Comparison of ENCODE assay signal across 15 cellular contexts in the genomic region with DNA sequence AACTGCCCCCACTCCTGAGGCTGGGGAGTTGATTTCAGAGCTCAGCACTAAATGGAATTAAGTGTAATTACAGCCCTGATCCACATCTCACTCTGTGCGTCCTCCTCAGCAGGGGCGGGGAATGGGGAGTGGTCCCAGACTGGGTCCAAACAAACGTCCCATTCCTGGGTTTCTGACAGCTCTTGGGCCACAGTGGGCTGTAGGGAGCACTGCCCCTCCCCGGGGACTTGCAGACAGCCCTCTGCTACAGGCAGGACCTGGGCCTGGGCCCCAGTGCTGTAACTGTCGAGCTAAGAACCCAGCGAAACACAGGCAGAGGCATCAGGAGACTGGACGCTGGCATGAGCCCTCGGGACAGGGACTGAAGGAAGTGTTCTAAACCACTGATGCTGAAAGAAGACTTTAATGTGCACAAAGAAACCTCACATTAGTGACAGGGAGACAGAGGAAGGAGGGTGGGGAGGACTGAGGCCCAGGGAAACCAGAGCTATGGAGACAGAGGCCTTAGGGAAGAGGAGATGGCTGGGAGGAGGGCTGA. TPM values are rescaled to one million over a fixed set of nuclear protein-coding genes. Genes with fewer than 3 reads are reported as not detected.
DNase-seq lines count a peak whose midpoint lies in the region; ATAC-seq and TF ChIP-seq lines count a peak whose summit lies in the region.
"Had no signal": no experiment of that assay in that cellular context is flagged by ENCODE, and none has a peak within 500 bp of the region (broad histone marks: within the 10 kb centered on the region; RNA-seq: fewer than 3 reads in every experiment).

No MANE protein-coding gene starts in this region.

- no peak for ATAC-seq in natural killer cell treated with Interleukin-12 subunit alpha and Interleukin-12 subunit beta and Interleukin-15 and Interleukin-18, amount 100 ng/mL, for 72 hours
- ATAC-seq in heart left ventricle, result no peak

- POLR2A ChIA-PET in CD4-positive, alpha-beta memory T cell (lab: Charles Lee; ENCODE audit: partially characterized antibody), result interaction anchor here (1.5 to 9.8 kb wide), 4 partner anchors 14 to 49 kb away, joined by 4 to 121 read pairs (median 7); no protein-coding TSS in a partner anchor

- no peaks in the 10 kb centered on the region for H3K27me3 Mint-ChIP-seq in CD4-positive, alpha-beta memory T cell
- H3K27me3 Mint-ChIP-seq in endothelial cell (ENCODE audit: unreplicated experiment), result peaks cover 25% of the 10 kb centered on the region
- H3K27me3 Mint-ChIP-seq in natural killer cell treated with Interleukin-12 subunit alpha and Interleukin-12 subunit beta and Interleukin-15 and Interleukin-18, amount 100 ng/mL, for 72 hours, result no peaks in the 10 kb centered on the region

- H3K4me1 ChIP-seq in CD4-positive, alpha-beta memory T cell (ENCODE audit: insufficient read depth, low read length), result peaks cover 27% of the 10 kb centered on the region
- H3K4me1 ChIP-seq in neuronal stem cell (ENCODE audit: control insufficient read depth in 2 of 2, insufficient read depth in 1 of 2, low read depth in 1 of 2, low read length in 2 of 2), result peaks cover 38 to 43% of the 10 kb centered on the region in 2 donors
- H3K4me1 ChIP-seq in heart left ventricle, result peaks cover 3 to 49% (median 29%) of the 10 kb centered on the region in 12 donors

- H3K27ac ChIP-seq in CD4-positive, alpha-beta memory T cell (ENCODE audit: low read depth, low read length), result no peak overlapping the region
- peak overlapping the region; percentile 79 for H3K27ac ChIP-seq in neuronal stem cell (replicated peaks; ENCODE audit: low read length)
- peak overlapping the region in 4 of 12 donors; percentile 2 to 100 (median 90) for H3K27ac ChIP-seq in heart left ventricle
- H3K27ac ChIP-seq: C4-2B had no signal

- no peaks in the 10 kb centered on the region for H3K9me3 Mint-ChIP-seq in CD4-positive, alpha-beta memory T cell
- no peaks in the 10 kb centered on the region for H3K9me3 Mint-ChIP-seq in endothelial cell (ENCODE audit: unreplicated experiment)
- H3K9me3 Mint-ChIP-seq in natural killer cell treated with Interleukin-12 subunit alpha and Interleukin-12 subunit beta and Interleukin-15 and Interleukin-18, amount 100 ng/mL, for 72 hours, result no peaks in the 10 kb centered on the region
- H3K9me3 Mint-ChIP-seq: activated T-helper 1 cell treated with anti-CD3 and anti-CD28 coated beads, Interleukin-12 subunit alpha, Interleukin-12 subunit beta, Interleukin-2, Interleukin-4 antibody, amounts not matched to agents 30 ng/mL and 10 ng/mL and 1 ng/mL, durations not matched to agents 14 hours and 24 hours and 36 hours; immature natural killer cell had no signal

- no peak overlapping the region for H4K91ac ChIP-seq in neuronal stem cell (ENCODE audit: low read depth, low read length, poor library complexity)

- no peak for TF ChIP-seq POLR2A in heart left ventricle (IDR thresholded peaks at IDR 0.05)

- H3K4me1 Mint-ChIP-seq in CD4-positive, alpha-beta memory T cell, result peaks cover 23 to 48% (median 35%) of the 10 kb centered on the region in 4 donors
- H3K4me1 Mint-ChIP-seq in endothelial cell (ENCODE audit: unreplicated experiment), result peaks cover 71% of the 10 kb centered on the region
- H3K4me1 Mint-ChIP-seq in natural killer cell treated with Interleukin-12 subunit alpha and Interleukin-12 subunit beta and Interleukin-15 and Interleukin-18, amount 100 ng/mL, for 72 hours (ENCODE audit: low read depth in 2 of 2), result peaks cover 4 to 20% of the 10 kb centered on the region in 2 donors

- peaks cover 0 to 4% of the 10 kb centered on the region in 2 donors for H3K36me3 Mint-ChIP-seq in CD4-positive, alpha-beta memory T cell
- H3K36me3 Mint-ChIP-seq in endothelial cell (ENCODE audit: low read depth, unreplicated experiment), result peaks cover 9% of the 10 kb centered on the region
- no peaks in the 10 kb centered on the region for H3K36me3 Mint-ChIP-seq in natural killer cell treated with Interleukin-12 subunit alpha and Interleukin-12 subunit beta and Interleukin-15 and Interleukin-18, amount 100 ng/mL, for 72 hours

- H3K14ac ChIP-seq in neuronal stem cell (ENCODE audit: low read length), result no peak overlapping the region

- intact Hi-C loops in CD4-positive, alpha-beta memory T cell (cut with micrococcal nuclease), result no loop called here
- intact Hi-C loops in heart left ventricle (cut with DNase I), result loop anchor here in 1 of 10 donors (2.0 kb wide), 1 partner anchor 31 kb away; no protein-coding TSS in a partner anchor

- peak overlapping the region; percentile 27 for H3K4me2 ChIP-seq in neuronal stem cell (ENCODE audit: insufficient read depth, low read length, poor library complexity, severe bottlenecking)

- H2AFZ ChIP-seq in neuronal stem cell (ENCODE audit: low read length), result peak overlapping the region; percentile 79

- no peak overlapping the region for H3K4me3 Mint-ChIP-seq in CD4-positive, alpha-beta memory T cell
- H3K4me3 Mint-ChIP-seq in endothelial cell (ENCODE audit: unreplicated experiment), result no peak overlapping the region
- H3K4me3 Mint-ChIP-seq in natural killer cell treated with Interleukin-12 subunit alpha and Interleukin-12 subunit beta and Interleukin-15 and Interleukin-18, amount 100 ng/mL, for 72 hours, result no peak overlapping the region
- H3K4me3 Mint-ChIP-seq: activated T-helper 1 cell treated with anti-CD3 and anti-CD28 coated beads, Interleukin-12 subunit alpha, Interleukin-12 subunit beta, Interleukin-2, Interleukin-4 antibody, amounts not matched to agents 30 ng/mL and 10 ng/mL and 1 ng/mL, durations not matched to agents 14 hours and 24 hours and 36 hours had no signal

- H3K27me3 ChIP-seq in CD4-positive, alpha-beta memory T cell (ENCODE audit: insufficient read depth, low read length), result no peaks in the 10 kb centered on the region
- H3K27me3 ChIP-seq in neuronal stem cell (ENCODE audit: control insufficient read depth in 3 of 3, insufficient read depth in 3 of 3, low read depth in 1 of 3, low read length in 3 of 3), result no peaks in the 10 kb centered on the region
- H3K27me3 ChIP-seq in heart left ventricle, result peaks cover 0 to 8% (median 0%) of the 10 kb centered on the region in 9 donors

- no peaks in the 10 kb centered on the region for H3K79me1 ChIP-seq in neuronal stem cell (ENCODE audit: low read depth, low read length)

- no peak overlapping the region for H2BK12ac ChIP-seq in neuronal stem cell (ENCODE audit: low read length)

- TF ChIP-seq CTCF in endothelial cell (IDR thresholded peaks at IDR 0.05; ENCODE audit: unreplicated experiment) (no peak), heart left ventricle (IDR thresholded peaks at IDR 0.05) (no peak)

- H3K9me3 ChIP-seq in CD4-positive, alpha-beta memory T cell (ENCODE audit: control insufficient read depth in 1 of 2, low read length in 2 of 2), result no peaks in the 10 kb centered on the region
- no peaks in the 10 kb centered on the region for H3K9me3 ChIP-seq in neuronal stem cell (replicated peaks in 1 of 2; ENCODE audit: control insufficient read depth in 2 of 2, insufficient read depth in 1 of 2, low read depth in 1 of 2, low read length in 2 of 2)
- H3K9me3 ChIP-seq in heart left ventricle, result no peaks in the 10 kb centered on the region

- no peak overlapping the region for H3K4me3 ChIP-seq in CD4-positive, alpha-beta memory T cell (ENCODE audit: low read length in 2 of 2)
- H3K4me3 ChIP-seq in neuronal stem cell (ENCODE audit: low read length in 2 of 2) (peak overlapping the region in 1 of 2 donors; percentile 16), heart left ventricle (no peak overlapping the region)

- peak overlapping the region in 5 of 7 donors; percentile 27 to 82 (median 53) for H3K27ac Mint-ChIP-seq in CD4-positive, alpha-beta memory T cell
- peak overlapping the region; percentile 99 for H3K27ac Mint-ChIP-seq in endothelial cell (ENCODE audit: unreplicated experiment)
- peak overlapping the region in 1 of 2 donors; percentile 67 for H3K27ac Mint-ChIP-seq in natural killer cell treated with Interleukin-12 subunit alpha and Interleukin-12 subunit beta and Interleukin-15 and Interleukin-18, amount 100 ng/mL, for 72 hours
- H3K27ac Mint-ChIP-seq: activated T-helper 1 cell treated with anti-CD3 and anti-CD28 coated beads, Interleukin-12 subunit alpha, Interleukin-12 subunit beta, Interleukin-2, Interleukin-4 antibody, amounts not matched to agents 30 ng/mL and 10 ng/mL and 1 ng/mL, durations not matched to agents 14 hours and 24 hours and 36 hours had no signal

- WGBS in neuronal stem cell (ENCODE audit: extremely low coverage in 2 of 2, insufficient read length in 2 of 2, insufficient replicate concordance in 1 of 2), 2 donors, result no CpG with 5 or more reads among the region's 8 CpGs
- 73 to 80% (median 74%) methylated on average over 8 of the region's 8 CpGs for WGBS in heart left ventricle, 4 donors

- CTCF ChIA-PET in CD4-positive, alpha-beta memory T cell (lab: Charles Lee; ENCODE audit: partially characterized antibody), result interaction anchor here (1.4 to 1.8 kb wide), 2 partner anchors 18 to 75 kb away, joined by 5 to 8 read pairs; a partner anchor contains a TSS

- H3K36me3 ChIP-seq in CD4-positive, alpha-beta memory T cell (ENCODE audit: insufficient read depth, low read length), result no peaks in the 10 kb centered on the region
- H3K36me3 ChIP-seq in neuronal stem cell (replicated peaks in 1 of 2; ENCODE audit: control insufficient read depth in 2 of 2, insufficient read depth in 2 of 2, low read length in 2 of 2) (no peaks in the 10 kb centered on the region), heart left ventricle (no peaks in the 10 kb centered on the region)

- no peak overlapping the region for H3K23ac ChIP-seq in neuronal stem cell (ENCODE audit: low read depth, low read length, poor library complexity)

- no peak overlapping the region for H4K8ac ChIP-seq in neuronal stem cell (ENCODE audit: low read depth, low read length)

- H2BK15ac ChIP-seq in neuronal stem cell (ENCODE audit: low read length), result peak overlapping the region; percentile 47

- no peak overlapping the region for H3K9ac ChIP-seq in neuronal stem cell (ENCODE audit: low read depth, low read length, poor library complexity)

- DNase-seq in CD4-positive, alpha-beta memory T cell, result no peak
- DNase-seq in NCI-H82 treated with DMSO at 0.1 percent for 48 hours (lab: John Stamatoyannopoulos, UW; ENCODE audit: unreplicated experiment) (peak; percentile 77), endothelial cell (ENCODE audit: low spot score) (no peak), neuronal stem cell (ENCODE audit: low spot score) (no peak), activated T-cell treated with anti-CD3 and anti-CD28 coated beads for 4 hours (no peak), DMS114 treated with DMSO at 0.1 percent for 48 hours (lab: John Stamatoyannopoulos, UW; ENCODE audit: unreplicated experiment) (no peak), heart left ventricle (no peak)
- DNase-seq in natural killer cell treated with Interleukin-12 subunit alpha and Interleukin-12 subunit beta and Interleukin-15 and Interleukin-18, amount 100 ng/mL, for 72 hours (ENCODE audit: low spot score), result no peak
- DNase-seq: activated CD4-positive, CD25-positive, alpha-beta regulatory T cell treated with anti-CD3 and anti-CD28 coated beads, Interleukin-2, amount 50 U/mL, for 72 hours; immature natural killer cell; NCI-H1092; NCI-H524 treated with DMSO at 0.1 percent for 48 hours; SIG-M5 had no signal

- H2AK5ac ChIP-seq in neuronal stem cell (ENCODE audit: low read depth, low read length), result no peak overlapping the region

- H2BK120ac ChIP-seq in neuronal stem cell (ENCODE audit: low read depth, low read length), result no peak overlapping the region

- H3K18ac ChIP-seq in neuronal stem cell (ENCODE audit: low read length), result peak overlapping the region; percentile 88

- no peak overlapping the region for H3K4ac ChIP-seq in neuronal stem cell (ENCODE audit: low read length)

- peak overlapping the region; percentile 67 for H2BK5ac ChIP-seq in neuronal stem cell (ENCODE audit: low read length)

RNA-seq across cellular contexts. Expression of a gene that starts 5.7 kb away (rescaled TPM):
- total RNA-seq in CD4-positive, alpha-beta memory T cell, result 10 to 100 TPM; 72.6 to 77.0 TPM
- polyA plus RNA-seq in CD4-positive, alpha-beta memory T cell, result 1 to 10 TPM; 2.3 to 8.1 TPM
- total RNA-seq in endothelial cell (ENCODE audit: unreplicated experiment) (279 TPM), heart left ventricle (10 to 100 TPM; 15.6 to 29.6 (median 22.0) TPM)
- 40.1 TPM for polyA plus RNA-seq in neuronal stem cell (2013, experiment 1 of 2)
- polyA plus RNA-seq in neuronal stem cell (2013, experiment 2 of 2), result 39.2 TPM
- 10 to 100 TPM; 17.0 to 18.0 TPM for total RNA-seq in natural killer cell treated with Interleukin-12 subunit alpha and Interleukin-12 subunit beta and Interleukin-15 and Interleukin-18, amount 100 ng/mL, for 72 hours
- polyA plus RNA-seq in heart left ventricle, result 10 to 100 TPM; 11.7 to 17.0 TPM

RNA-seq across cellular contexts. Expression of a gene that starts 17.8 kb away (rescaled TPM):
- total RNA-seq in CD4-positive, alpha-beta memory T cell, result 10 to 100 TPM; 24.4 to 24.5 TPM
- polyA plus RNA-seq in CD4-positive, alpha-beta memory T cell, result 10 to 100 TPM; 18.7 to 42.5 TPM
- total RNA-seq in endothelial cell (ENCODE audit: unreplicated experiment) (14.9 TPM), heart left ventricle (10 to 100 TPM; 13.3 to 18.4 (median 16.8) TPM)
- 10.5 TPM for polyA plus RNA-seq in neuronal stem cell (2013, experiment 1 of 2)
- polyA plus RNA-seq in neuronal stem cell (2013, experiment 2 of 2), result 9.7 TPM
- total RNA-seq in natural killer cell treated with Interleukin-12 subunit alpha and Interleukin-12 subunit beta and Interleukin-15 and Interleukin-18, amount 100 ng/mL, for 72 hours, result 10 to 100 TPM; 27.8 to 41.7 TPM
- 10 to 100 TPM; 18.3 to 33.4 TPM for polyA plus RNA-seq in heart left ventricle

RNA-seq across cellular contexts. Expression of a gene that starts 31.7 kb away (rescaled TPM):
- 10 to 100 TPM; 19.4 to 19.7 TPM for total RNA-seq in CD4-positive, alpha-beta memory T cell
- 1 to 10 TPM in 1 of 2 donors, not detected in 1; 1.5 TPM for polyA plus RNA-seq in CD4-positive, alpha-beta memory T cell
- 4.7 TPM for total RNA-seq in endothelial cell (ENCODE audit: unreplicated experiment)
- 2.3 TPM for polyA plus RNA-seq in neuronal stem cell (2013, experiment 1 of 2)
- 1.9 TPM for polyA plus RNA-seq in neuronal stem cell (2013, experiment 2 of 2)
- total RNA-seq in natural killer cell treated with Interleukin-12 subunit alpha and Interleukin-12 subunit beta and Interleukin-15 and Interleukin-18, amount 100 ng/mL, for 72 hours, result 10 to 100 TPM in 1 of 2 donors, 1 to 10 TPM in 1; 7.4 to 12.9 TPM
- 10 to 100 TPM in 2 of 9 donors, 1 to 10 TPM in 7; 2.3 to 23.6 (median 7.9) TPM for total RNA-seq in heart left ventricle
- polyA plus RNA-seq in heart left ventricle, result 10 to 100 TPM in 1 of 2 donors, under 1 TPM in 1; 0.96 to 26.7 TPM

RNA-seq across cellular contexts. Expression of a gene that starts 59.5 kb away (rescaled TPM):
- total RNA-seq in CD4-positive, alpha-beta memory T cell, result 10 to 100 TPM; 55.1 to 57.4 TPM
- 10 to 100 TPM in 1 of 2 donors, 1 to 10 TPM in 1; 3.7 to 13.2 TPM for polyA plus RNA-seq in CD4-positive, alpha-beta memory T cell
- total RNA-seq in endothelial cell (ENCODE audit: unreplicated experiment) (14.7 TPM), heart left ventricle (10 to 100 TPM in 6 of 9 donors, 1 to 10 TPM in 3; 6.6 to 17.7 (median 10.6) TPM)
- 13.3 TPM for polyA plus RNA-seq in neuronal stem cell (2013, experiment 1 of 2)
- 13.5 TPM for polyA plus RNA-seq in neuronal stem cell (2013, experiment 2 of 2)
- 10 to 100 TPM; 15.7 to 32.9 TPM for total RNA-seq in natural killer cell treated with Interleukin-12 subunit alpha and Interleukin-12 subunit beta and Interleukin-15 and Interleukin-18, amount 100 ng/mL, for 72 hours
- polyA plus RNA-seq in heart left ventricle, result 1 to 10 TPM; 5.1 to 7.1 TPM
